ENCODE assay signal across 6 cellular contexts in the genomic region with DNA sequence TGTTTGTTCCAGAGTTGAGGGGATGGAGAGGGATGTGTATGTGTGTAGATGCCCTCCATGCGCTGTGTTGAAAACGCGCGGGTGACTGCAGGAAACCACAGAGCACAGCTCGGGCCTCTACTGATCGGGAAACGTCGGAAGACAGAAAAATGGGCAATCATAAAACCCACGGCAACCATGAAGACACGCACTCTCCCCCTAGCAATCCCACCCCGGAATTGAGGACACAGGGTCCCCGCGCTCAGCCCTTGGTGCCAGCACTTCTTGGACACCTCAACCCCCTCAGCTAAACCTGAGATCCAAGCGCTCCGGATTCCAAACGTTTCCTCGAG. TPM values are rescaled to one million over a fixed set of nuclear protein-coding genes. Genes with fewer than 3 reads are reported as not detected.
DNase-seq lines count a peak whose midpoint lies in the region; ATAC-seq and TF ChIP-seq lines count a peak whose summit lies in the region.

No MANE protein-coding gene starts in this region.

- peak overlapping the region; percentile 59; the same call in 1 of the 2 replicates for H2BK120ac ChIP-seq in IMR-90 (ENCODE audit: low read depth, low read length)

- H3K9me3 ChIP-seq in CD8-positive, alpha-beta T cell (ENCODE audit: low read length) = no peaks in the 10 kb centered on the region
- H3K9me3 ChIP-seq in IMR-90 (ENCODE audit: control insufficient read depth, insufficient read depth, low read length) = no peaks in the 10 kb centered on the region
- no peaks in the 10 kb centered on the region for H3K9me3 ChIP-seq in prostate gland

- H3K27me3 Mint-ChIP-seq in CD8-positive, alpha-beta T cell (ENCODE audit: low read depth) = no peaks in the 10 kb centered on the region

- peak overlapping the region; percentile 95 for H3K9ac ChIP-seq in IMR-90 (ENCODE audit: low read depth, low read length)

- no peak for TF ChIP-seq RAD21 in IMR-90 (IDR thresholded peaks at IDR 0.05; ENCODE audit: low read length)

- intact Hi-C loops in CD8-positive, alpha-beta T cell (cut with DNase I, micrococcal nuclease) = loop anchor here (1.0 to 2.0 kb wide), 2 partner anchors 8 to 18 kb away; partner anchors contain the start of genes INTS5 (in 2 of the 2) and UBXN1 (in 1 of the 2)
- intact Hi-C loops in IMR-90 (cut with micrococcal nuclease) = loop anchor here (1.0 kb wide), 1 partner anchor 8 kb away; the partner anchor contains the start of gene UBXN1
- intact Hi-C loops in prostate gland (cut with DNase I) = no loop called here

- H4K8ac ChIP-seq in IMR-90 (ENCODE audit: low read depth in 2 of 2, low read length in 2 of 2) = peak overlapping the region; percentile 91 to 98

- peak overlapping the region; percentile 74 for H2AK5ac ChIP-seq in IMR-90 (ENCODE audit: low read depth, low read length)

- peak overlapping the region; percentile 37; the same call in 1 of the 3 replicates for H2BK15ac ChIP-seq in IMR-90 (ENCODE audit: low read depth, low read length)

- H3K79me1 ChIP-seq in IMR-90 (ENCODE audit: low read depth in 1 of 2, low read length in 2 of 2) = peaks cover 29 to 59% of the 10 kb centered on the region in 2 experiments

- H4K91ac ChIP-seq in IMR-90 (ENCODE audit: insufficient read depth, low read depth, low read length) = peak overlapping the region; percentile 89

- H3K23ac ChIP-seq in IMR-90 (ENCODE audit: low read depth, low read length) = peak overlapping the region; percentile 98

- no peak for DNase-seq in CD8-positive, alpha-beta T cell
- DNase-seq in IMR-90 (no peak), coronary artery (ENCODE audit: low spot score) (no peak), prostate gland (ENCODE audit: low spot score) (no peak), NCI-H2196 treated with DMSO at 0.1 percent for 48 hours (lab: John Stamatoyannopoulos, UW; ENCODE audit: unreplicated experiment) (no peak), NCI-H82 (lab: John Stamatoyannopoulos, UW) (no peak)

- H3K4me3 Mint-ChIP-seq in CD8-positive, alpha-beta T cell = peak overlapping the region; percentile 99

- H3K56ac ChIP-seq in IMR-90 (ENCODE audit: extremely low read depth, insufficient read depth, low read length) = peak overlapping the region; percentile 92

- peaks cover 8% of the 10 kb centered on the region for H3K9me1 ChIP-seq in IMR-90 (ENCODE audit: insufficient read depth, low read length)

- H3K4me2 ChIP-seq in IMR-90 (ENCODE audit: low read depth, low read length) = peak overlapping the region; percentile 96

- in situ Hi-C loops in IMR-90 (cut with MboI; ENCODE audit: low sequenced_read_pairs) = no loop called here

- H4K20me1 ChIP-seq in IMR-90 (ENCODE audit: insufficient read depth, low read length) = peaks cover 8% of the 10 kb centered on the region

- peaks cover 42% of the 10 kb centered on the region for H3K4me1 ChIP-seq in CD8-positive, alpha-beta T cell (ENCODE audit: insufficient read depth, low read length)
- peaks cover 10% of the 10 kb centered on the region for H3K4me1 ChIP-seq in IMR-90 (ENCODE audit: control insufficient read depth, insufficient read depth, low read length)
- H3K4me1 ChIP-seq in prostate gland (replicated peaks) = peaks cover 19% of the 10 kb centered on the region

- peak overlapping the region; percentile 97 for H3K14ac ChIP-seq in IMR-90 (replicated peaks; ENCODE audit: low read depth, low read length)

- BruUV-seq in IMR-90 (replicated peaks; lab: Mats Ljungman, UMichigan) = no TSS peak

- no peak overlapping the region for H2BK20ac ChIP-seq in IMR-90 (ENCODE audit: low read depth, low read length)

- POLR2A ChIA-PET in CD8-positive, alpha-beta T cell (lab: Charles Lee) = interaction anchor here (0.6 to 3.9 kb wide), 26 partner anchors 9 to 184 kb away, joined by 3 to 37 read pairs (median 6); partner anchors contain the start of genes B3GAT3, BSCL2, EEF1G and GANAB
- POLR2A ChIA-PET in IMR-90 (lab: Charles Lee; ENCODE audit: unreplicated experiment) = interaction anchor here (0.5 to 1.4 kb wide), 2 partner anchors 18 to 30 kb away, joined by 5 to 17 read pairs; partner anchors contain the start of gene INTS5

- peak overlapping the region; percentile 77 for H3K27ac ChIP-seq in CD8-positive, alpha-beta T cell (ENCODE audit: low read depth, low read length)
- H3K27ac ChIP-seq in IMR-90 (ENCODE audit: insufficient read depth, low read length) = peak overlapping the region; percentile 96
- peak overlapping the region; percentile 77 to 92 for H3K27ac ChIP-seq in coronary artery
- H3K27ac ChIP-seq in prostate gland = peak overlapping the region; percentile 82 to 87

- peak overlapping the region; percentile 66 for H3K18ac ChIP-seq in IMR-90 (ENCODE audit: low read depth, low read length)

- H2BK5ac ChIP-seq in IMR-90 (ENCODE audit: low read depth, low read length, poor library complexity, severe bottlenecking) = peak overlapping the region; percentile 68

- H3K9me3 Mint-ChIP-seq in CD8-positive, alpha-beta T cell = no peaks in the 10 kb centered on the region

- H3K27me3 ChIP-seq in CD8-positive, alpha-beta T cell (ENCODE audit: insufficient read depth, low read length) = no peaks in the 10 kb centered on the region
- H3K27me3 ChIP-seq in IMR-90 (ENCODE audit: control insufficient read depth, insufficient read depth, low read length) (no peaks in the 10 kb centered on the region), prostate gland (replicated peaks; ENCODE audit: insufficient read depth) (no peaks in the 10 kb centered on the region)

- CTCF ChIA-PET in CD8-positive, alpha-beta T cell (lab: Charles Lee) = interaction anchor here (0.7 to 2.1 kb wide), 10 partner anchors 9 to 330 kb away, joined by 3 to 9 read pairs (median 3); partner anchors contain the start of gene TUT1
- CTCF ChIA-PET in IMR-90 (lab: Yijun Ruan, JAX) = no interaction called here

- peaks cover 63% of the 10 kb centered on the region for H3K4me1 Mint-ChIP-seq in CD8-positive, alpha-beta T cell (ENCODE audit: low read depth)

- no peak for TF ChIP-seq POLR2A in IMR-90 (IDR thresholded peaks at IDR 0.05; ENCODE audit: low read depth, low read length)
- TF ChIP-seq POLR2A in prostate gland (IDR thresholded peaks at IDR 0.05) = no peak

- 2% methylated on average over 8 of the region's 17 CpGs; no CpG with 5 or more reads in 1 of the 2 experiments for WGBS in IMR-90 (ENCODE audit: extremely low coverage in 2 of 2, insufficient read length in 1 of 2), 2 experiments
- under 1% methylated on average over 17 of the region's 17 CpGs for WGBS in prostate gland

- peak; percentile 50 for ATAC-seq in CD8-positive, alpha-beta T cell
- ATAC-seq in IMR-90 (ENCODE audit: low read depth) = peak; percentile 31

- dilution Hi-C loops in IMR-90 (cut with HindIII; ENCODE audit: low sequenced_read_pairs, unreplicated experiment) = no loop called here

- peak overlapping the region; percentile 93 for H3K4me3 ChIP-seq in CD8-positive, alpha-beta T cell (ENCODE audit: low read depth, low read length)
- peak overlapping the region; percentile 74 for H3K4me3 ChIP-seq in IMR-90 (ENCODE audit: insufficient read depth, low read depth, low read length)
- H3K4me3 ChIP-seq in coronary artery = peak overlapping the region; percentile 89
- peak overlapping the region; percentile 61 to 69 for H3K4me3 ChIP-seq in prostate gland

- peaks cover 45% of the 10 kb centered on the region for H3K36me3 Mint-ChIP-seq in CD8-positive, alpha-beta T cell

- H2AFZ ChIP-seq in IMR-90 (replicated peaks; ENCODE audit: low read length, poor library complexity) = peak overlapping the region; percentile 98

- TF ChIP-seq CTCF in CD8-positive, alpha-beta T cell (IDR thresholded peaks at IDR 0.05) = no peak
- no peak for TF ChIP-seq CTCF in IMR-90 (conservative IDR thresholded peaks at IDR 0.05; ENCODE audit: low read depth, low read length)
- no peak for TF ChIP-seq CTCF in coronary artery (IDR thresholded peaks at IDR 0.05)
- TF ChIP-seq CTCF in prostate gland (IDR thresholded peaks at IDR 0.05) = no peak

- peak overlapping the region; percentile 92 for H3K27ac Mint-ChIP-seq in CD8-positive, alpha-beta T cell

- H3K4ac ChIP-seq in IMR-90 (ENCODE audit: low read depth, low read length) = peak overlapping the region; percentile 93

- H2AK9ac ChIP-seq in IMR-90 (replicated peaks; ENCODE audit: low read depth, low read length, poor library complexity) = peak overlapping the region; percentile 93

- peaks cover 4% of the 10 kb centered on the region for H3K36me3 ChIP-seq in CD8-positive, alpha-beta T cell (ENCODE audit: insufficient read depth, low read length)
- H3K36me3 ChIP-seq in IMR-90 (ENCODE audit: control insufficient read depth, insufficient read depth, low read length) (peaks cover 16% of the 10 kb centered on the region), prostate gland (no peaks in the 10 kb centered on the region)

- H4K5ac ChIP-seq in IMR-90 (ENCODE audit: low read depth, low read length) = peak overlapping the region; percentile 97

RNA-seq across cellular contexts. Expression of gene UQCC3, which starts 0.2 kb away (rescaled TPM):
- total RNA-seq in CD8-positive, alpha-beta T cell = 1 to 10 TPM; 1.1 to 1.7 TPM
- total RNA-seq in IMR-90 (2012; rRNA removed) (5.7 and 6.7 TPM in 2 replicates), prostate gland (10 to 100 TPM; 10.3 to 18.3 TPM)
- 9.7 and 13.7 TPM in 2 replicates for polyA plus RNA-seq in IMR-90 (2012; rRNA removed)
- polyA plus RNA-seq in IMR-90 (2012; cell fraction: cytosol; rRNA removed) = 26.4 and 54.0 TPM in 2 replicates
- polyA plus RNA-seq in IMR-90 (2012; cell fraction: nucleus; rRNA removed; ENCODE audit: low replicate concordance) = 5.4 and 6.0 TPM in 2 replicates

RNA-seq across cellular contexts. Expression of gene LBHD1, which starts 0.8 kb away (rescaled TPM):
- total RNA-seq in CD8-positive, alpha-beta T cell = 10 to 100 TPM; 14.5 to 14.6 TPM
- total RNA-seq in IMR-90 (2012; rRNA removed) (1.4 and 1.6 TPM in 2 replicates), prostate gland (10 to 100 TPM in 1 of 2 donors, 1 to 10 TPM in 1; 7.1 to 10.2 TPM)
- 2.9 and 4.0 TPM in 2 replicates for polyA plus RNA-seq in IMR-90 (2012; rRNA removed)
- 1.3 and 2.4 TPM in 2 replicates for polyA plus RNA-seq in IMR-90 (2012; cell fraction: cytosol; rRNA removed)
- polyA plus RNA-seq in IMR-90 (2012; cell fraction: nucleus; rRNA removed; ENCODE audit: low replicate concordance) = 10.3 and 19.2 TPM in 2 replicates

RNA-seq across cellular contexts. Expression of gene CSKMT, which starts 6.1 kb away (rescaled TPM):
- total RNA-seq in CD8-positive, alpha-beta T cell = 10 to 100 TPM; 25.4 to 25.7 TPM
- total RNA-seq in IMR-90 (2012; rRNA removed) (6.4 and 7.9 TPM in 2 replicates), prostate gland (10 to 100 TPM in 1 of 2 donors, 1 to 10 TPM in 1; 9.7 to 20.2 TPM)
- polyA plus RNA-seq in IMR-90 (2012; rRNA removed) = 5.3 and 6.2 TPM in 2 replicates
- polyA plus RNA-seq in IMR-90 (2012; cell fraction: cytosol; rRNA removed) = 6.5 and 11.8 TPM in 2 replicates
- polyA plus RNA-seq in IMR-90 (2012; cell fraction: nucleus; rRNA removed; ENCODE audit: low replicate concordance) = 13.4 and 16.5 TPM in 2 replicates

RNA-seq across cellular contexts. Expression of gene C11orf98, which starts 6.2 kb away (rescaled TPM):
- total RNA-seq in CD8-positive, alpha-beta T cell = 10 to 100 TPM; 22.5 to 25.7 TPM
- 41.2 and 53.6 TPM in 2 replicates for total RNA-seq in IMR-90 (2012; rRNA removed)
- polyA plus RNA-seq in IMR-90 (2012; rRNA removed) = 62.3 and 68.9 TPM in 2 replicates
- polyA plus RNA-seq in IMR-90 (2012; cell fraction: cytosol; rRNA removed) = 58.4 and 136 TPM in 2 replicates
- polyA plus RNA-seq in IMR-90 (2012; cell fraction: nucleus; rRNA removed; ENCODE audit: low replicate concordance) = 41.9 and 62.6 TPM in 2 replicates
- 10 to 100 TPM; 27.8 to 68.0 TPM for total RNA-seq in prostate gland

RNA-seq across cellular contexts. Expression of gene UBXN1, which starts 7.6 kb away (rescaled TPM):
- 100 to 1,000 TPM; 232 to 242 TPM for total RNA-seq in CD8-positive, alpha-beta T cell
- total RNA-seq in IMR-90 (2012; rRNA removed) = 50.0 and 83.0 TPM in 2 replicates
- polyA plus RNA-seq in IMR-90 (2012; rRNA removed) = 81.6 and 96.9 TPM in 2 replicates
- 88.9 and 110 TPM in 2 replicates for polyA plus RNA-seq in IMR-90 (2012; cell fraction: cytosol; rRNA removed)
- 133 and 171 TPM in 2 replicates for polyA plus RNA-seq in IMR-90 (2012; cell fraction: nucleus; rRNA removed; ENCODE audit: low replicate concordance)
- 100 to 1,000 TPM; 136 to 179 TPM for total RNA-seq in prostate gland
